14 cellular contexts compared by ENCODE assay signal in the genomic region with DNA sequence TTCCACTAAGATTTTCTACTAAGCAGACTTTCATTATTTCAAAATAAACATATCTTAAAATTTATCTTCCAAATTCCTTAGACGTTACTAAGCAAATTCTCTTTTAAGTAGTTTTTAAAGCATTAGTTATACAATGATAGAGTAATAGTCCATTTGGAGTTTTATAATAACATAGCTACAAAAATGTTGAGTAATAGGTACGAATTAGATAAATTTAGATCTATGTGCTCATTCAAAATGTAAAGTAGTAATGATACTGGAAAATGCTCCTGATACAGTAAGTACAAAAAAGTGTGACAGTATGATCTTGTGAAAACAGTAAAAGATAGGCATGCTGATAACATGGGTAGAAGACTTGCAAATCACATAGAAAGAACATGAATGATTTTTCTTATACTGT. TPM values are rescaled to one million over a fixed set of nuclear protein-coding genes. Genes with fewer than 3 reads are reported as not detected.
DNase-seq lines count a peak whose midpoint lies in the region; ATAC-seq and TF ChIP-seq lines count a peak whose summit lies in the region.
"Had no signal": no experiment of that assay in that cellular context is flagged by ENCODE, and none has a peak within 500 bp of the region (broad histone marks: within the 10 kb centered on the region; RNA-seq: fewer than 3 reads in every experiment).

No MANE protein-coding gene starts in this region.

- H3K4me2 ChIP-seq in PC-3 (ENCODE audit: low read length), result peak overlapping the region; percentile 88; the same call in 1 of the 2 replicates

- peaks cover 50% of the 10 kb centered on the region for H4K20me1 ChIP-seq in PC-3 (ENCODE audit: low read length)

- 63 to 78% (median 65%) methylated on average over 2 of the region's 2 CpGs for WGBS in psoas muscle, 3 donors

- CTCF ChIA-PET in PC-3 (lab: Charles Lee), result no interaction called here

- H2AFZ ChIP-seq in PC-3 (ENCODE audit: low read length), result no peak overlapping the region

- H3K36me3 ChIP-seq in PC-3 (ENCODE audit: low read depth, low read length) (no peaks in the 10 kb centered on the region), psoas muscle (ENCODE audit: insufficient read depth in 1 of 2, low read depth in 1 of 2) (no peaks in the 10 kb centered on the region)

- no TSS peak for BruUV-seq in PC-3 (replicated peaks; lab: Mats Ljungman, UMichigan)

- H3K4me1 ChIP-seq in PC-3 (ENCODE audit: insufficient read depth, low read length) (peaks cover 25% of the 10 kb centered on the region), psoas muscle (peaks cover 47% of the 10 kb centered on the region)

- H3F3A ChIP-seq in PC-3 (ENCODE audit: low read length, unreplicated experiment), result no peaks in the 10 kb centered on the region

- H3K79me2 ChIP-seq in PC-3 (ENCODE audit: low read length), result peaks cover 80% of the 10 kb centered on the region

- ATAC-seq in PC-3 (no peak), psoas muscle (no peak), HG02623 (IDR thresholded peaks at IDR 0.05; ENCODE audit: unreplicated experiment) (no peak)
- ATAC-seq: K562 had no signal

- H3K9ac ChIP-seq in PC-3 (ENCODE audit: low read length), result no peak overlapping the region

- intact Hi-C loops in PC-3 (cut with micrococcal nuclease), result no loop called here
- intact Hi-C loops in psoas muscle (cut with DNase I), result loop anchor here in 1 of 2 donors (5.0 kb wide), 1 partner anchor 46 kb away; no protein-coding TSS in a partner anchor

- DNase-seq in GM04503 (ENCODE audit: low read depth) (peak; percentile 10), PC-3 (no peak), fibroblast of mammary gland (ENCODE audit: low read depth) (peak; percentile 6), psoas muscle (no peak), mesenteric fat pad (ENCODE audit: low spot score) (no peak), SW480 (ENCODE audit: low spot score) (no peak)
- DNase-seq: anterior cingulate cortex, dorsolateral prefrontal cortex, kidney glomerular epithelial cell, NCI-H1694, NCI-H774 had no signal

- no peaks in the 10 kb centered on the region for H3K9me3 ChIP-seq in PC-3 (ENCODE audit: low read length)
- no peaks in the 10 kb centered on the region for H3K9me3 ChIP-seq in psoas muscle

- TF ChIP-seq CTCF in PC-3 (conservative IDR thresholded peaks at IDR 0.05; ENCODE audit: low read depth, low read length) (no peak), fibroblast of mammary gland (conservative IDR thresholded peaks at IDR 0.05; ENCODE audit: control insufficient read depth, insufficient read depth, low read depth, low read length) (no peak), psoas muscle (IDR thresholded peaks at IDR 0.05) (no peak)

- no peak overlapping the region for H3K4me3 ChIP-seq in PC-3 (ENCODE audit: low read length)
- no peak overlapping the region for H3K4me3 ChIP-seq in fibroblast of mammary gland (ENCODE audit: control insufficient read depth, low read depth, low read length)
- peak overlapping the region; percentile 78 for H3K4me3 ChIP-seq in psoas muscle
- H3K4me3 ChIP-seq: K562 had no signal

- no peaks in the 10 kb centered on the region for H3K9me2 ChIP-seq in PC-3 (replicated peaks; ENCODE audit: low read length)

- POLR2A ChIA-PET in PC-3 (lab: Charles Lee; ENCODE audit: unreplicated experiment), result no interaction called here

- H3K27me3 ChIP-seq in PC-3 (ENCODE audit: low read length) (no peaks in the 10 kb centered on the region), psoas muscle (ENCODE audit: insufficient read depth in 3 of 3, low read length in 2 of 3) (no peaks in the 10 kb centered on the region)
- H3K27me3 ChIP-seq: dorsolateral prefrontal cortex had no signal

- H3K27ac ChIP-seq in PC-3 (ENCODE audit: low read length) (no peak overlapping the region), psoas muscle (no peak overlapping the region)
- H3K27ac ChIP-seq: VCaP had no signal

RNA-seq across cellular contexts. Expression of a gene that starts 4.5 kb away (rescaled TPM):
- total RNA-seq in PC-3 (2014; rRNA removed) (43.6 and 48.8 TPM in 2 replicates), psoas muscle (10 to 100 TPM; 12.5 to 25.3 (median 20.5) TPM), mesenteric fat pad (53.9 TPM)
- 10 to 100 TPM in 2 of 3 donors, 1 to 10 TPM in 1; 8.3 to 16.8 (median 16.3) TPM for polyA plus RNA-seq in psoas muscle

Comparison
In these comparisons a context has a peak if more than half of its experiments do, and no peak if none do; other contexts are left out.
1. DNase-seq: peak in GM04503 (single experiment) and fibroblast of mammary gland (single experiment); none in PC-3 (single experiment), psoas muscle (0 of 2), mesenteric fat pad (single experiment) and SW480 (single experiment).